1 cellular context compared by ENCODE assay signal in the genomic region with DNA sequence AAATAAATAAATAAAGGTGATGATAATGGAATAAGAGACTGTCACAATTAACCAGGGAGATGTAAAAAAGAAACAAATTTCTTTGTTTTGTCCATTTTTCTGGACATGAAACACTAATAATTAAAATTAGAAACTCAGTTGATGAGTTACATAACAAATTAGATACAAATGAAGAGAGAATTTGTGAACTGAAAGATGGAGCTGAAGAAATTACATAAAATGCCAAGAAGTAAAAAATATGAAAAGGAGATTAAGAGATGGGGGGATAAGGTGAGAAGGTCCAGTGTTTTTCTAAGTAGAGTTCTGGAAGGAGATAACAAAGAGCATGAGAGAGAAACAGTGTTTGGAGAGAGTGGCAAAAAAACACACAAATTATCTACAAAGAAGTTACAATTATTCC.
TF ChIP-seq lines count a peak whose summit lies in the region.

No MANE protein-coding gene starts in this region.

TF ChIP-seq in K562, 482 proteins besides CTCF, POLR2A, EP300 and RAD21 (continued from another document):
- TF ChIP-seq, protein P1, sequence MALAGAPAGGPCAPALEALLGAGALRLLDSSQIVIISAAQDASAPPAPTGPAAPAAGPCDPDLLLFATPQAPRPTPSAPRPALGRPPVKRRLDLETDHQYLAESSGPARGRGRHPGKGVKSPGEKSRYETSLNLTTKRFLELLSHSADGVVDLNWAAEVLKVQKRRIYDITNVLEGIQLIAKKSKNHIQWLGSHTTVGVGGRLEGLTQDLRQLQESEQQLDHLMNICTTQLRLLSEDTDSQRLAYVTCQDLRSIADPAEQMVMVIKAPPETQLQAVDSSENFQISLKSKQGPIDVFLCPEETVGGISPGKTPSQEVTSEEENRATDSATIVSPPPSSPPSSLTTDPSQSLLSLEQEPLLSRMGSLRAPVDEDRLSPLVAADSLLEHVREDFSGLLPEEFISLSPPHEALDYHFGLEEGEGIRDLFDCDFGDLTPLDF (CRISPR knock-in tag; IDR thresholded peaks at IDR 0.05) = no peak
- TF ChIP-seq ZNF75A (CRISPR knock-in tag; IDR thresholded peaks at IDR 0.05) (no peak), NCOA4 (IDR thresholded peaks at IDR 0.05; ENCODE audit: partially characterized antibody) (no peak), HMG20A (CRISPR knock-in tag; conservative IDR thresholded peaks at IDR 0.05) (no peak), MED1 (CRISPR knock-in tag; IDR thresholded peaks at IDR 0.05; ENCODE audit: borderline replicate concordance) (no peak), ZNF445 (CRISPR knock-in tag; IDR thresholded peaks at IDR 0.05; ENCODE audit: low read depth) (no peak), TBP (optimal IDR thresholded peaks at IDR 0.05; ENCODE audit: low read depth, low read length) (no peak), HNRNPUL1 (IDR thresholded peaks at IDR 0.05; ENCODE audit: low read length) (no peak)
- TF ChIP-seq, protein P2, sequence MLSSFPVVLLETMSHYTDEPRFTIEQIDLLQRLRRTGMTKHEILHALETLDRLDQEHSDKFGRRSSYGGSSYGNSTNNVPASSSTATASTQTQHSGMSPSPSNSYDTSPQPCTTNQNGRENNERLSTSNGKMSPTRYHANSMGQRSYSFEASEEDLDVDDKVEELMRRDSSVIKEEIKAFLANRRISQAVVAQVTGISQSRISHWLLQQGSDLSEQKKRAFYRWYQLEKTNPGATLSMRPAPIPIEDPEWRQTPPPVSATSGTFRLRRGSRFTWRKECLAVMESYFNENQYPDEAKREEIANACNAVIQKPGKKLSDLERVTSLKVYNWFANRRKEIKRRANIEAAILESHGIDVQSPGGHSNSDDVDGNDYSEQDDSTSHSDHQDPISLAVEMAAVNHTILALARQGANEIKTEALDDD (IDR thresholded peaks at IDR 0.05) = no peak
- TF ChIP-seq, protein P3, sequence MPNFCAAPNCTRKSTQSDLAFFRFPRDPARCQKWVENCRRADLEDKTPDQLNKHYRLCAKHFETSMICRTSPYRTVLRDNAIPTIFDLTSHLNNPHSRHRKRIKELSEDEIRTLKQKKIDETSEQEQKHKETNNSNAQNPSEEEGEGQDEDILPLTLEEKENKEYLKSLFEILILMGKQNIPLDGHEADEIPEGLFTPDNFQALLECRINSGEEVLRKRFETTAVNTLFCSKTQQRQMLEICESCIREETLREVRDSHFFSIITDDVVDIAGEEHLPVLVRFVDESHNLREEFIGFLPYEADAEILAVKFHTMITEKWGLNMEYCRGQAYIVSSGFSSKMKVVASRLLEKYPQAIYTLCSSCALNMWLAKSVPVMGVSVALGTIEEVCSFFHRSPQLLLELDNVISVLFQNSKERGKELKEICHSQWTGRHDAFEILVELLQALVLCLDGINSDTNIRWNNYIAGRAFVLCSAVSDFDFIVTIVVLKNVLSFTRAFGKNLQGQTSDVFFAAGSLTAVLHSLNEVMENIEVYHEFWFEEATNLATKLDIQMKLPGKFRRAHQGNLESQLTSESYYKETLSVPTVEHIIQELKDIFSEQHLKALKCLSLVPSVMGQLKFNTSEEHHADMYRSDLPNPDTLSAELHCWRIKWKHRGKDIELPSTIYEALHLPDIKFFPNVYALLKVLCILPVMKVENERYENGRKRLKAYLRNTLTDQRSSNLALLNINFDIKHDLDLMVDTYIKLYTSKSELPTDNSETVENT (CRISPR knock-in tag; IDR thresholded peaks at IDR 0.05) = no peak
